In the genomic region with DNA sequence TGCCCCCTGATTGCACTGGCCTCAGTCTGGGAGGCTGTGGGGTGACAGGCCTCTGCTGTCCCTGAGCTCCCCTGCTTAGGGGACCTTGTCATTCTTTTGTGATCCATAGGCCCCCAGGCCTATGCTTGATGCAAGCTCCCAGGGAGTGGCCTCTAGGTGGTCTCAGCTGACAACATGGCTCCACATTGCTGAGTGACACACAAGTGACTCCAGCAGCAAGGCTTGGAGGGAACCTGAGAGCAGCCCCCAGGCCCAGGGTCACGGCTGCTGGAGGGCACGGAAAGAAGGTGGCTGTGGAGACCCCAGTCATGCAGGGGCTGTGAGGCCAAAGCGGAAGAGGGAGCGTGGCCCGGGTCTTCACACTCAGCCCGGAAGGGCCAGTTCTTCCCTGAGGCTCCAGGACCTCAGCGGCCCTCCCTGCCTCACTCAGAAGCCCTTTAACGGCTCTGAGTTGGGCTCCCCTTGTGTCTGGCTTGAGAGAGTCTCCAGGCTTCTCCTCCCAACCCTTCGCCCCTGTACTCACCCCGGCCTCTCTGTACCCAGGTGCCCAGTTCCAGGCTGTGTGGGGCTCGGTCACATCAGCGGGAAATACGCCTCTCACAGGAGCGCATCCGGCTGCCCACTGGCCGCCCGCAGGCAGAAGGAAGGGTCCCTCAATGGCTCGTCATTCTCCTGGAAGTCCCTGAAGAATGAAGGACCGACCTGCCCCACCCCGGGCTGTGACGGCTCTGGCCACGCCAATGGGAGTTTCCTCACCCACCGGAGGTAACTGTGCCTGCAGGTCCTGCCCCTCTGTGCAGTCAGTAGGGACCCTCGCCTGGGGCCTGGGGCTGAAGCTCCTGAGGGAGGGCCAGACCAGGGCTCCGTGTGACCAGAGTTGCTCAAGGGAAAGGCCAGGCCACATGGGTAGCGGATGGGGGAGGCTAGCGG, we compare ENCODE assay signal across 18 cellular contexts. TPM values are rescaled to one million over a fixed set of nuclear protein-coding genes. Genes with fewer than 3 reads are reported as not detected.
DNase-seq lines count a peak whose midpoint lies in the region; ATAC-seq and TF ChIP-seq lines count a peak whose summit lies in the region.
"Had no signal": no experiment of that assay in that cellular context is flagged by ENCODE, and none has a peak within 500 bp of the region (broad histone marks: within the 10 kb centered on the region; RNA-seq: fewer than 3 reads in every experiment).

No MANE protein-coding gene starts in this region.

- intact Hi-C loops in Right ventricle myocardium inferior (cut with DNase I) = loop anchor here (2.0 kb wide), 2 partner anchors 19 to 25 kb away; no protein-coding TSS in a partner anchor
- intact Hi-C loops in cardiac septum (cut with DNase I) = no loop called here
- intact Hi-C loops in Calu3 (cut with micrococcal nuclease; ENCODE audit: unreplicated experiment) = no loop called here

- H3K9me3 Mint-ChIP-seq in chondrocyte (ENCODE audit: low read depth) (no peaks in the 10 kb centered on the region), Calu3 (ENCODE audit: low read depth, unreplicated experiment) (no peaks in the 10 kb centered on the region)
- H3K9me3 Mint-ChIP-seq in stimulated activated memory B cell treated with anti-CD40 and anti-IgM and Interleukin-4, amounts not matched to agents 10 μg/mL and 1 μg/mL and 100 μg/mL, for 72 hours = no peaks in the 10 kb centered on the region
- H3K9me3 Mint-ChIP-seq: CD4-positive, alpha-beta memory T cell; HFFc6; IgD-negative memory B cell had no signal

- no TSS peak for BruUV-seq in Calu3 (replicated peaks; lab: Mats Ljungman, UMichigan)

- H3K27ac Mint-ChIP-seq in chondrocyte (ENCODE audit: unreplicated experiment) (no peak overlapping the region), Calu3 (ENCODE audit: unreplicated experiment) (no peak overlapping the region)
- H3K27ac Mint-ChIP-seq in stimulated activated memory B cell treated with anti-CD40 and anti-IgM and Interleukin-4, amounts not matched to agents 10 μg/mL and 1 μg/mL and 100 μg/mL, for 72 hours = no peak overlapping the region
- H3K27ac Mint-ChIP-seq: HFFc6 had no signal

- no peak for ATAC-seq in Right ventricle myocardium inferior
- ATAC-seq in stimulated activated memory B cell treated with anti-CD40 and anti-IgM and Interleukin-4, amounts not matched to agents 10 μg/mL and 1 μg/mL and 100 μg/mL, for 72 hours = peak; percentile 14
- ATAC-seq in HG03108 (IDR thresholded peaks at IDR 0.05; ENCODE audit: unreplicated experiment) = no peak

- peak; percentile 59 for DNase-seq in Right ventricle myocardium inferior (ENCODE audit: missing footprints)
- no peak for DNase-seq in cardiac septum (ENCODE audit: low spot score)
- peak; percentile 77 for DNase-seq in chondrocyte (ENCODE audit: low spot score)
- DNase-seq in left kidney (ENCODE audit: low read depth, low spot score) = peak; percentile 21
- DNase-seq in Calu3 = no peak
- DNase-seq in NK-92 treated with Interleukin-12 subunit alpha and Interleukin-12 subunit beta, amount 100 ng/mL, for 24 hours (lab: John Stamatoyannopoulos, UW) = no peak
- DNase-seq: 8988T; BE2C; CD4-positive, alpha-beta memory T cell; GOT3; HFFc6; NCI-H187; NCI-H226; NCI-H524 treated with DMSO at 0.1 percent for 48 hours; OCI-M1 had no signal

- TF ChIP-seq CTCF in chondrocyte (IDR thresholded peaks at IDR 0.05) = no peak
- no peak for TF ChIP-seq CTCF in Calu3 (IDR thresholded peaks at IDR 0.05; ENCODE audit: unreplicated experiment)

- CTCF ChIA-PET in Calu3 (lab: Charles Lee) = no interaction called here

- H3K4me1 Mint-ChIP-seq in chondrocyte (ENCODE audit: low read depth) = no peaks in the 10 kb centered on the region
- H3K4me1 Mint-ChIP-seq in stimulated activated memory B cell treated with anti-CD40 and anti-IgM and Interleukin-4, amounts not matched to agents 10 μg/mL and 1 μg/mL and 100 μg/mL, for 72 hours = peaks cover 5% of the 10 kb centered on the region
- no peaks in the 10 kb centered on the region for H3K4me1 Mint-ChIP-seq in Calu3 (ENCODE audit: low read depth, unreplicated experiment)

- no peaks in the 10 kb centered on the region for H3K27me3 Mint-ChIP-seq in chondrocyte (ENCODE audit: low read depth)
- H3K27me3 Mint-ChIP-seq in stimulated activated memory B cell treated with anti-CD40 and anti-IgM and Interleukin-4, amounts not matched to agents 10 μg/mL and 1 μg/mL and 100 μg/mL, for 72 hours = no peaks in the 10 kb centered on the region
- peaks cover 54% of the 10 kb centered on the region for H3K27me3 Mint-ChIP-seq in Calu3 (ENCODE audit: unreplicated experiment)

- H3K4me3 Mint-ChIP-seq in chondrocyte (ENCODE audit: unreplicated experiment) (no peak overlapping the region), Calu3 (ENCODE audit: low read depth, unreplicated experiment) (no peak overlapping the region)
- H3K4me3 Mint-ChIP-seq in stimulated activated memory B cell treated with anti-CD40 and anti-IgM and Interleukin-4, amounts not matched to agents 10 μg/mL and 1 μg/mL and 100 μg/mL, for 72 hours = no peak overlapping the region
- H3K4me3 Mint-ChIP-seq: HFFc6, IgD-negative memory B cell had no signal

- no peaks in the 10 kb centered on the region for H3K36me3 Mint-ChIP-seq in chondrocyte (ENCODE audit: low read depth)
- H3K36me3 Mint-ChIP-seq in stimulated activated memory B cell treated with anti-CD40 and anti-IgM and Interleukin-4, amounts not matched to agents 10 μg/mL and 1 μg/mL and 100 μg/mL, for 72 hours = no peaks in the 10 kb centered on the region
- no peaks in the 10 kb centered on the region for H3K36me3 Mint-ChIP-seq in Calu3 (ENCODE audit: insufficient read depth, unreplicated experiment)
- H3K36me3 Mint-ChIP-seq: CD4-positive, alpha-beta memory T cell; IgD-negative memory B cell had no signal

RNA-seq across cellular contexts. Expression of a gene that starts 23.7 kb away (rescaled TPM):
- total RNA-seq in Right ventricle myocardium inferior (71.0 TPM), cardiac septum (46.9 TPM), chondrocyte (31.5 to 48.2 TPM (median 38.1 TPM) in 3 replicates), Calu3 (2022) (61.2 and 62.2 TPM in 2 replicates)

Comparison
In these comparisons a context has a peak if more than half of its experiments do, and no peak if none do; other contexts are left out.
1. DNase-seq: peak in Right ventricle myocardium inferior (single experiment), chondrocyte (single experiment) and left kidney (single experiment); none in cardiac septum (single experiment), Calu3 (single experiment) and NK-92 treated with Interleukin-12 subunit alpha and Interleukin-12 subunit beta, amount 100 ng/mL, for 24 hours (single experiment).